ENCODE assay signal across 1 cellular context in genomic region chrX:136130931-136131843, GRCh38.
A peak's percentile ranks its signal among the peaks of the same experiment; 100 is the strongest.
TF ChIP-seq lines count a peak whose summit lies in the region.

No MANE protein-coding gene starts in this region.

TF ChIP-seq in K562, 482 proteins besides CTCF, POLR2A, EP300 and RAD21 (continued from another document and continues in another):
- TF ChIP-seq TAL1 (IDR thresholded peaks at IDR 0.05) (0 out of 2 replicates have a peak, but pooled peaks have one; percentile 24), TBL1XR1 (IDR thresholded peaks at IDR 0.05; ENCODE audit: low read length in 2 of 2) (peak in 1 of 2 experiments; percentile 71; a peak in 1 of 4 replicates), CBFA2T3 (IDR thresholded peaks at IDR 0.05) (peak; percentile 20; the same call in 1 of the 2 replicates), RBFOX2 (IDR thresholded peaks at IDR 0.05; ENCODE audit: low read depth, low read length) (no peak), USF2 (CRISPR knock-in tag; IDR thresholded peaks at IDR 0.05) (no peak), JUN (IDR thresholded peaks at IDR 0.05; ENCODE audit: borderline replicate concordance, low read depth, low read length) (peak; percentile 77), JUN (CRISPR knock-in tag; IDR thresholded peaks at IDR 0.05; ENCODE audit: borderline replicate concordance) (no peak), U2AF2 (optimal IDR thresholded peaks at IDR 0.05; ENCODE audit: low read depth, low read length) (no peak), ZEB2 (IDR thresholded peaks at IDR 0.05) (peak; percentile 97), AFF4 (CRISPR knock-in tag; IDR thresholded peaks at IDR 0.05) (no peak), GABPB1 (CRISPR knock-in tag; IDR thresholded peaks at IDR 0.05) (no peak), PREB (CRISPR knock-in tag; IDR thresholded peaks at IDR 0.05) (no peak), ILF3 (IDR thresholded peaks at IDR 0.05; ENCODE audit: borderline replicate concordance) (no peak), ZNF764 (CRISPR knock-in tag; IDR thresholded peaks at IDR 0.05; ENCODE audit: low read depth) (no peak), FOXO4 (CRISPR knock-in tag; IDR thresholded peaks at IDR 0.05) (no peak), ETV1 (tag; conservative IDR thresholded peaks at IDR 0.05; ENCODE audit: low read depth) (peak; percentile 72), LCOR (CRISPR knock-in tag; IDR thresholded peaks at IDR 0.05) (peak; percentile 80; the same call in 1 of the 2 replicates), ZNF318 (IDR thresholded peaks at IDR 0.05; ENCODE audit: borderline replicate concordance in 1 of 2, low read depth in 1 of 2) (peak in 1 of 2 experiments; percentile 63; a peak in 2 of 4 replicates), XRCC5 (IDR thresholded peaks at IDR 0.05; ENCODE audit: low read depth, low read length) (no peak), NR2C1 (IDR thresholded peaks at IDR 0.05) (no peak), NR2C1 (tag; IDR thresholded peaks at IDR 0.05) (no peak), KAT8 (IDR thresholded peaks at IDR 0.05; ENCODE audit: low read depth) (no peak), KHSRP (IDR thresholded peaks at IDR 0.05) (no peak), NCOR1 (IDR thresholded peaks at IDR 0.05) (no peak), PHTF2 (CRISPR knock-in tag; IDR thresholded peaks at IDR 0.05) (no peak), CUX1 (CRISPR knock-in tag; IDR thresholded peaks at IDR 0.05) (no peak), NFATC3 (IDR thresholded peaks at IDR 0.05) (peak; percentile 55; the same call in 1 of the 2 replicates), ZBTB5 (IDR thresholded peaks at IDR 0.05) (no peak)
